In genomic region chr11:120061761-120062560, GRCh38 we compare ENCODE assay signal across 15 cellular contexts.
DNase-seq lines count a peak whose midpoint lies in the region; ATAC-seq and TF ChIP-seq lines count a peak whose summit lies in the region.
"Had no signal": no experiment of that assay in that cellular context is flagged by ENCODE, and none has a peak within 500 bp of the region (broad histone marks: within the 10 kb centered on the region; RNA-seq: fewer than 3 reads in every experiment).

No MANE protein-coding gene starts in this region.

- TF ChIP-seq POLR2A in testis (IDR thresholded peaks at IDR 0.05), result no peak

- no peak overlapping the region for H3K4me3 ChIP-seq in testis
- H3K4me3 ChIP-seq: heart right ventricle, tibial artery had no signal

- no peak overlapping the region for H3K27ac ChIP-seq in testis
- H3K27ac ChIP-seq: heart right ventricle, tibial artery had no signal

- no peaks in the 10 kb centered on the region for H3K4me1 ChIP-seq in testis
- H3K4me1 ChIP-seq: heart right ventricle had no signal

- peak; percentile 36 for DNase-seq in activated CD8-positive, alpha-beta memory T cell treated with anti-CD3 and anti-CD28 coated beads, Interleukin-2, amount 50 U/mL, for 48 hours
- no peak for DNase-seq in activated CD8-positive, alpha-beta memory T cell treated with anti-CD3 and anti-CD28 coated beads, Interleukin-2, amount 50 U/mL, for 4 hours
- peak; percentile 78 for DNase-seq in ecto neural progenitor cell (ENCODE audit: low spot score)
- peak; percentile 73 for DNase-seq in medulla oblongata (ENCODE audit: extremely low spot score)
- peak; percentile 55 for DNase-seq in testis
- DNase-seq: activated CD8-positive, alpha-beta T cell treated with anti-CD3 and anti-CD28 coated beads, Interleukin-2, amount 10 ng/mL, durations not matched to agents 7 days and 5 days; activated naive CD4-positive, alpha-beta T cell treated with anti-CD3 and anti-CD28 coated beads for 36 hours; DND-41; heart right ventricle; NCI-H345; small intestine; tibial artery had no signal

- 33 to 59% methylated on average over 23 to 28 of the region's 28 CpGs for WGBS in testis, 2 donors

- peak in 1 of 3 experiments; percentile 8 for TF ChIP-seq CTCF in testis (IDR thresholded peaks at IDR 0.05)

- no peaks in the 10 kb centered on the region for H3K9me3 ChIP-seq in testis
- H3K9me3 ChIP-seq: heart right ventricle, tibial artery had no signal

- intact Hi-C loops in testis (cut with DNase I; ENCODE audit: low total_unique reads), result no loop called here

- no peaks in the 10 kb centered on the region for H3K27me3 ChIP-seq in testis

- no peaks in the 10 kb centered on the region for H3K36me3 ChIP-seq in testis (ENCODE audit: low read depth, missing control alignments)
- H3K36me3 ChIP-seq: heart right ventricle, tibial artery had no signal

- ATAC-seq in HG03108 (IDR thresholded peaks at IDR 0.05; ENCODE audit: unreplicated experiment) (no peak), HG03025 (IDR thresholded peaks at IDR 0.05; ENCODE audit: low FRiP score, unreplicated experiment) (no peak), GM21367 (IDR thresholded peaks at IDR 0.05; ENCODE audit: unreplicated experiment) (no peak)
- ATAC-seq: activated CD8-positive, alpha-beta T cell treated with anti-CD3 and anti-CD28 coated beads, Interleukin-2, amount 10 ng/mL, durations not matched to agents 7 days and 5 days; heart right ventricle had no signal
